Comparison of ENCODE assay signal across 2 cellular contexts in the genomic region with DNA sequence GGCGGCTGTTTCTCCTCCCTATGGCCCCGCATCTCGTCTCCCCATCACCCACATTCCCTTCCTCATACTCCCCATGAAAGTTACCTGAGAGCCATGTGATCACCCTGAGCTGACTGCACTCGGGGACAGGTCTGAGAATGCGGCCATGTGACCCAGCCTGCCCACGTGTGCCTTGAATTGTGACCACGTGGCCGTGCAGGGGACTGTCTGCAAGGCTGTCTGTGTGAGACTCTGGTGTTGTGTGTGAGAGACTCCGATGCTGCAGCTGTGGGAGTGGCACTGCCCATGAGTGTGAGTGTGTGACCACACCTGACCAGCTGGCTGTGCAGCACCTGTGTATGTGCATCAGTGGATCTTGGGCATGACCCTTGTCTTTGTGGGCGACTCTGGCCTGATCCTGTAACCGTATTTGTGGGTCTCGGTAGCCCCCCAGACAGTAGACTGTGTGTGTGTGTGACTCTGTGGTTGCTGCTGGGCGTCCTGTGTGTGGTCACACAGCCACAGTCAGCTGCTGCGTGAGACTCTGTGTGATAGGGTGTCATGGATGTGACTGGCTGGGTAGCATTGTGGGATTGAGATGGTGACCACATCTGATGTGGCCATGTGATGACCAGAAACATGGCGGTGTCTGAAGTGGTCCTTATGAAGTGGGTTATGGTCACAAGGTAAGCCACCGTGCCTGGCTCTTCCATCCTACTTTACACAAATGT.
TF ChIP-seq lines count a peak whose summit lies in the region.

No MANE protein-coding gene starts in this region.

TF ChIP-seq in HepG2, 621 proteins besides CTCF, POLR2A, EP300 and RAD21:
- TF ChIP-seq ZNF761 (CRISPR knock-in tag; conservative IDR thresholded peaks at IDR 0.05) (no peak), RBM22 (optimal IDR thresholded peaks at IDR 0.05; ENCODE audit: low read length) (peak; percentile 82), ZNF234 (CRISPR knock-in tag; conservative IDR thresholded peaks at IDR 0.05) (no peak), AGO1 (IDR thresholded peaks at IDR 0.05; ENCODE audit: low read depth, low read length, poor library complexity, severe bottlenecking) (no peak), NR3C1 (CRISPR knock-in tag; IDR thresholded peaks at IDR 0.05) (no peak), MNT (IDR thresholded peaks at IDR 0.05) (0 out of 2 replicates have a peak, but pooled peaks have one; percentile 23), FOXA3 (CRISPR knock-in tag; IDR thresholded peaks at IDR 0.05) (no peak), ARID3A (IDR thresholded peaks at IDR 0.05; ENCODE audit: low read depth, low read length) (no peak), SMAD9 (CRISPR knock-in tag; IDR thresholded peaks at IDR 0.05) (no peak), ZNF558 (CRISPR knock-in tag; IDR thresholded peaks at IDR 0.05; ENCODE audit: borderline replicate concordance) (no peak), MTF1 (CRISPR knock-in tag; IDR thresholded peaks at IDR 0.05) (no peak), ZNF20 (CRISPR knock-in tag; IDR thresholded peaks at IDR 0.05) (no peak), HDAC6 (IDR thresholded peaks at IDR 0.05; ENCODE audit: low read depth, low read length) (no peak), AGO2 (optimal IDR thresholded peaks at IDR 0.05; ENCODE audit: low read depth, low read length) (peak; percentile 20), HOXA5 (CRISPR knock-in tag; IDR thresholded peaks at IDR 0.05) (no peak), ZNF362 (CRISPR knock-in tag; IDR thresholded peaks at IDR 0.05; ENCODE audit: borderline replicate concordance) (no peak), ZFY (CRISPR knock-in tag; IDR thresholded peaks at IDR 0.05) (no peak)
- TF ChIP-seq, protein P1, sequence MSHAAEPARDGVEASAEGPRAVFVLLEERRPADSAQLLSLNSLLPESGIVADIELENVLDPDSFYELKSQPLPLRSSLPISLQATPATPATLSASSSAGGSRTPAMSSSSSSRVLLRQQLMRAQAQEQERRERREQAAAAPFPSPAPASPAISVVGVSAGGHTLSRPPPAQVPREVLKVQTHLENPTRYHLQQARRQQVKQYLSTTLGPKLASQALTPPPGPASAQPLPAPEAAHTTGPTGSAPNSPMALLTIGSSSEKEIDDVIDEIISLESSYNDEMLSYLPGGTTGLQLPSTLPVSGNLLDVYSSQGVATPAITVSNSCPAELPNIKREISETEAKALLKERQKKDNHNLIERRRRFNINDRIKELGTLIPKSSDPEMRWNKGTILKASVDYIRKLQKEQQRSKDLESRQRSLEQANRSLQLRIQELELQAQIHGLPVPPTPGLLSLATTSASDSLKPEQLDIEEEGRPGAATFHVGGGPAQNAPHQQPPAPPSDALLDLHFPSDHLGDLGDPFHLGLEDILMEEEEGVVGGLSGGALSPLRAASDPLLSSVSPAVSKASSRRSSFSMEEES (CRISPR knock-in tag; IDR thresholded peaks at IDR 0.05): no peak

TF ChIP-seq in GM12878, 131 proteins besides CTCF, POLR2A, EP300 and RAD21:
- TF ChIP-seq BCL3 (IDR thresholded peaks at IDR 0.05; ENCODE audit: borderline replicate concordance, insufficient read depth, low read depth, low read length, poor library complexity, severe bottlenecking) (no peak), RCOR1 (conservative IDR thresholded peaks at IDR 0.05; ENCODE audit: low read depth, low read length) (no peak), BACH1 (IDR thresholded peaks at IDR 0.05; ENCODE audit: borderline replicate concordance) (no peak), USF1 (IDR thresholded peaks at IDR 0.05; ENCODE audit: borderline replicate concordance, extremely low read length, insufficient read depth, low read depth, low read length) (peak; percentile 81), SMAD5 (IDR thresholded peaks at IDR 0.05; ENCODE audit: low read depth) (no peak), MEF2A (IDR thresholded peaks at IDR 0.05; ENCODE audit: insufficient read depth, low read depth, low read length) (no peak), USF2 (IDR thresholded peaks at IDR 0.05; ENCODE audit: borderline replicate concordance, low read depth, low read length) (peak; percentile 60), RAD51 (IDR thresholded peaks at IDR 0.05) (peak; percentile 96)
- TF ChIP-seq, protein P2, sequence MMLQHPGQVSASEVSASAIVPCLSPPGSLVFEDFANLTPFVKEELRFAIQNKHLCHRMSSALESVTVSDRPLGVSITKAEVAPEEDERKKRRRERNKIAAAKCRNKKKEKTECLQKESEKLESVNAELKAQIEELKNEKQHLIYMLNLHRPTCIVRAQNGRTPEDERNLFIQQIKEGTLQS (IDR thresholded peaks at IDR 0.05; ENCODE audit: borderline replicate concordance, extremely low read depth, low read depth, low read length): peak; percentile 47; the same call in 1 of the 2 replicates
- TF ChIP-seq, protein P3, sequence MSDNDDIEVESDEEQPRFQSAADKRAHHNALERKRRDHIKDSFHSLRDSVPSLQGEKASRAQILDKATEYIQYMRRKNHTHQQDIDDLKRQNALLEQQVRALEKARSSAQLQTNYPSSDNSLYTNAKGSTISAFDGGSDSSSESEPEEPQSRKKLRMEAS (IDR thresholded peaks at IDR 0.05; ENCODE audit: low read depth, low read length): peak; percentile 50; the same call in 1 of the 2 replicates
